ENCODE assay signal across 9 cellular contexts in the genomic region with DNA sequence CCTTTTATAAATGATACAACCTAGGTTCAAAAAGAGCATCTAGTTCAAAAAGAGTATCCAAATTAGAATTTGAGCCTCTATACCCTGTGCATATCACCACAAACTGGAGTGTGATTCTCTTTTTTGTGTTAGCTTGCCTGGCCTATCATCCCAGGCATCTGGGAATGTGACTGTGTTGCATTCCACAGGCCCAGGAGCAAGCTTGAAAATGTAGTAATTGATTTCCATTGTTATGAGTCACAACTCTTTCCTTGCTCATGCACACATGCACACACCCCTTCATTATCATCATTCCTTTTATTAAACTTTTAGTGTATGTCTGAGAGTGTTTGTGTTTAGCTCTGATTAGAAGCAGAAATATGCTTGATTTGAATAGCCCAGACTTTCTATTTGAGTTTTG.
DNase-seq lines count a peak whose midpoint lies in the region; FAIRE-seq and TF ChIP-seq lines count a peak whose summit lies in the region.
"Had no signal": no experiment of that assay in that cellular context is flagged by ENCODE, and none has a peak within 500 bp of the region (broad histone marks: within the 10 kb centered on the region; RNA-seq: fewer than 3 reads in every experiment).

No MANE protein-coding gene starts in this region.

- TF ChIP-seq EP300 in H1 (IDR thresholded peaks at IDR 0.05; ENCODE audit: borderline replicate concordance in 1 of 2, low read depth in 2 of 2, low read length in 2 of 2) = no peak

- no peak overlapping the region for H2AFZ ChIP-seq in H1 (ENCODE audit: low read length)

- H3K36me3 ChIP-seq in H1 (ENCODE audit: control insufficient read depth in 2 of 4, insufficient read depth in 4 of 4, low read length in 3 of 4) = no peaks in the 10 kb centered on the region
- peaks cover 0 to 27% (median 0%) of the 10 kb centered on the region in 3 donors for H3K36me3 ChIP-seq in Peyer's patch

- no peaks in the 10 kb centered on the region for H3K79me1 ChIP-seq in H1 (ENCODE audit: low read depth, low read length)

- H2BK120ac ChIP-seq in H1 (replicated peaks; ENCODE audit: low read depth, low read length) = no peak overlapping the region

- H3K4me1 ChIP-seq in H1 (replicated peaks in 1 of 4; ENCODE audit: control insufficient read depth in 3 of 4, insufficient read depth in 4 of 4, low read length in 3 of 4) (peaks cover 0 to 8% (median 7%) of the 10 kb centered on the region in 4 experiments; a peak in 4 of 7 replicates), Peyer's patch (no peaks in the 10 kb centered on the region)

- TF ChIP-seq CTCF in H1 (IDR thresholded peaks at IDR 0.05; ENCODE audit: control extremely low read depth in 1 of 3, insufficient read depth in 1 of 3, low read depth in 1 of 3, low read length in 3 of 3) = no peak
- no peak for TF ChIP-seq CTCF in mesothelial cell of epicardium (IDR thresholded peaks at IDR 0.05; ENCODE audit: unreplicated experiment)
- TF ChIP-seq CTCF in GM10266 (IDR thresholded peaks at IDR 0.05; ENCODE audit: control insufficient read depth, insufficient read depth, low read depth, missing control alignments) = no peak
- TF ChIP-seq CTCF in Peyer's patch (IDR thresholded peaks at IDR 0.05) = no peak

- no peak overlapping the region for H3K4me3 ChIP-seq in H1 (ENCODE audit: extremely low read depth in 1 of 4, insufficient read depth in 2 of 4, low read depth in 3 of 4, low read length in 4 of 4)
- H3K4me3 ChIP-seq in Peyer's patch = no peak overlapping the region

- H3K9ac ChIP-seq in H1 (replicated peaks in 1 of 4; ENCODE audit: extremely low read depth in 1 of 4, low read depth in 3 of 4, low read length in 3 of 4) = no peak overlapping the region

- H3K27me3 Mint-ChIP-seq in mesothelial cell of epicardium (ENCODE audit: low read depth) = no peaks in the 10 kb centered on the region

- H3K27ac Mint-ChIP-seq in mesothelial cell of epicardium = peak overlapping the region; percentile 92

- no peak overlapping the region for H2BK15ac ChIP-seq in H1 (ENCODE audit: low read length)

- peak overlapping the region in 1 of 2 experiments; percentile 23; a peak in 1 of 4 replicates for H3K4me2 ChIP-seq in H1 (ENCODE audit: insufficient read depth in 1 of 2, low read depth in 2 of 2, low read length in 2 of 2)

- in situ Hi-C loops in Caki2 (cut with HindIII; ENCODE audit: low pct_unique_long_range_greater_than_20kb, low sequenced_read_pairs) = no loop called here

- H3K23me2 ChIP-seq in H1 (ENCODE audit: low read depth, low read length) = no peaks in the 10 kb centered on the region

- no peak overlapping the region for H4K91ac ChIP-seq in H1 (replicated peaks; ENCODE audit: insufficient read length, low read length)

- H2BK5ac ChIP-seq in H1 (ENCODE audit: low read depth, low read length) = no peak overlapping the region

- H3K14ac ChIP-seq in H1 (ENCODE audit: insufficient read length) = no peak overlapping the region

- no peak overlapping the region for H3K4ac ChIP-seq in H1 (replicated peaks; ENCODE audit: insufficient read length, low read depth, low read length)

- no peak overlapping the region for H3K56ac ChIP-seq in H1 (replicated peaks; ENCODE audit: insufficient read length, low read depth, low read length)

- H2BK20ac ChIP-seq in H1 (ENCODE audit: low read length) = no peak overlapping the region

- no peak overlapping the region for H2BK12ac ChIP-seq in H1 (ENCODE audit: low read depth, low read length)

- no peaks in the 10 kb centered on the region for H3K9me3 Mint-ChIP-seq in mesothelial cell of epicardium

- peaks cover 19% of the 10 kb centered on the region for H3K4me1 Mint-ChIP-seq in mesothelial cell of epicardium

- TF ChIP-seq POLR2A in H1 (IDR thresholded peaks at IDR 0.05; ENCODE audit: control extremely low read depth in 1 of 2, low read depth in 2 of 2, low read length in 2 of 2) (no peak), Peyer's patch (IDR thresholded peaks at IDR 0.05) (no peak)

- peak overlapping the region; percentile 4 for H3K4me3 Mint-ChIP-seq in mesothelial cell of epicardium

- H4K8ac ChIP-seq in H1 (ENCODE audit: extremely low read depth, insufficient read depth, low read length) = no peak overlapping the region

- no peaks in the 10 kb centered on the region for H3K9me3 ChIP-seq in H1 (ENCODE audit: insufficient read depth in 2 of 2, low read depth in 1 of 2, low read length in 1 of 2)
- H3K9me3 ChIP-seq in Peyer's patch = no peaks in the 10 kb centered on the region

- DNase-seq in Caki2 (ENCODE audit: low read depth) = peak; percentile 42
- peak; percentile 88 for DNase-seq in M059J (ENCODE audit: low read depth)
- no peak for DNase-seq in H1 (ENCODE audit: low read depth in 1 of 2, low spot score in 2 of 2)
- no peak for DNase-seq in mesothelial cell of epicardium (ENCODE audit: low spot score in 2 of 2, unreplicated experiment in 2 of 2)
- DNase-seq in stimulated activated CD4-positive, alpha-beta T cell treated with anti-CD3 and anti-CD28 coated beads, Interleukin-15, amount 100 ng/mL, for 24 hours = no peak
- DNase-seq in AML-193 (lab: John Stamatoyannopoulos, UW) = no peak
- no peak for DNase-seq in GM10266 (ENCODE audit: extremely low spot score)
- DNase-seq in Peyer's patch = no peak
- DNase-seq: NK-92 treated with Interleukin-12 subunit alpha and Interleukin-12 subunit beta, amount 100 ng/mL, for 24 hours had no signal

- peak; percentile 90 for FAIRE-seq in H1 (lab: Jason Lieb, UNC)

- H3K23ac ChIP-seq in H1 (ENCODE audit: insufficient read length) = no peak overlapping the region

- no peak overlapping the region for H2AK5ac ChIP-seq in H1 (ENCODE audit: low read depth, low read length)

- H3K27ac ChIP-seq in H1 (ENCODE audit: low read depth, low read length) = no peak overlapping the region
- H3K27ac ChIP-seq in Peyer's patch = no peak overlapping the region

- H4K5ac ChIP-seq in H1 (ENCODE audit: insufficient read length, low read depth, low read length) = no peak overlapping the region

- H3K36me3 Mint-ChIP-seq in mesothelial cell of epicardium = peaks cover 15% of the 10 kb centered on the region

- no peaks in the 10 kb centered on the region for H4K20me1 ChIP-seq in H1 (replicated peaks in 1 of 2; ENCODE audit: control insufficient read depth in 1 of 2, insufficient read depth in 2 of 2, low read length in 2 of 2)

- TF ChIP-seq RAD21 in H1 (IDR thresholded peaks at IDR 0.05 in 1 of 2, conservative IDR thresholded peaks at IDR 0.05 in 1 of 2; ENCODE audit: low read depth in 2 of 2, low read length in 2 of 2) = no peak

- CTCF ChIA-PET in H1 (lab: Charles Lee; ENCODE audit: partially characterized antibody) = interaction anchor here (1.7 kb wide), 1 partner anchor 140 kb away, joined by 4 read pairs; no protein-coding TSS in a partner anchor

- H3K27me3 ChIP-seq in H1 (replicated peaks in 1 of 4; ENCODE audit: control insufficient read depth in 3 of 4, extremely low read depth in 1 of 4, insufficient read depth in 3 of 4, low read length in 3 of 4) (no peaks in the 10 kb centered on the region), Peyer's patch (no peaks in the 10 kb centered on the region)

- POLR2A ChIA-PET in H1 (lab: Charles Lee; ENCODE audit: partially characterized antibody) = interaction anchor here (0.6 to 1.0 kb wide), 4 partner anchors 8 to 113 kb away, joined by 3 read pairs; no protein-coding TSS in a partner anchor

- H3K79me2 ChIP-seq in H1 (ENCODE audit: control insufficient read depth in 1 of 2, insufficient read depth in 2 of 2, low read length in 2 of 2) = no peaks in the 10 kb centered on the region

- no peak overlapping the region for H3K18ac ChIP-seq in H1 (ENCODE audit: extremely low read depth, low read length)

TF ChIP-seq in H1, 55 proteins besides CTCF, POLR2A, EP300 and RAD21 (continues in another document):
- TF ChIP-seq, protein P1, sequence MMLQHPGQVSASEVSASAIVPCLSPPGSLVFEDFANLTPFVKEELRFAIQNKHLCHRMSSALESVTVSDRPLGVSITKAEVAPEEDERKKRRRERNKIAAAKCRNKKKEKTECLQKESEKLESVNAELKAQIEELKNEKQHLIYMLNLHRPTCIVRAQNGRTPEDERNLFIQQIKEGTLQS (IDR thresholded peaks at IDR 0.05; ENCODE audit: insufficient read depth, low read depth, low read length) = no peak
- peak; percentile 64; the same call in 1 of the 2 replicates for TF ChIP-seq JUND (IDR thresholded peaks at IDR 0.05; ENCODE audit: low read length)
- TF ChIP-seq BCL11A (IDR thresholded peaks at IDR 0.05; ENCODE audit: low read depth in 2 of 2, low read length in 2 of 2) = peak in 1 of 2 experiments; percentile 8
- peak; percentile 95 for TF ChIP-seq TEAD4 (IDR thresholded peaks at IDR 0.05; ENCODE audit: low read depth, low read length)
- no peak for TF ChIP-seq CBX8 (IDR thresholded peaks at IDR 0.05; ENCODE audit: borderline replicate concordance, low read depth, low read length)

Comparison
In these comparisons a context has a peak if more than half of its experiments do, and no peak if none do; other contexts are left out.
1. DNase-seq: peak in Caki2 (single experiment) and M059J (single experiment); none in H1 (0 of 2), mesothelial cell of epicardium (0 of 2), stimulated activated CD4-positive, alpha-beta T cell treated with anti-CD3 and anti-CD28 coated beads, Interleukin-15, amount 100 ng/mL, for 24 hours (single experiment), AML-193 (0 of 2), GM10266 (single experiment) and Peyer's patch (0 of 3).